15 cellular contexts compared by ENCODE assay signal in genomic region chrX:144819406-144819805, GRCh38.
"Had no signal": no experiment of that assay in that cellular context is flagged by ENCODE, and none has a peak within 500 bp of the region (broad histone marks: within the 10 kb centered on the region; RNA-seq: fewer than 3 reads in every experiment).

No MANE protein-coding gene starts in this region.

- H3K4me3 ChIP-seq: esophagus muscularis mucosa, heart left ventricle, left ventricle myocardium inferior, lower lobe of right lung, sigmoid colon had no signal

- DNase-seq: effector memory CD8-positive, alpha-beta T cell; foreskin melanocyte; heart left ventricle; hypothalamus; islet precursor cell; left ventricle myocardium inferior; lower lobe of right lung; mesendoderm; naive thymus-derived CD8-positive, alpha-beta T cell; sigmoid colon; small intestine; stimulated activated CD4-positive, alpha-beta T cell treated with anti-CD3 and anti-CD28 coated beads, Interleukin-12 subunit alpha, Interleukin-12 subunit beta, amount 100 ng/mL, for 4 hours; stimulated activated CD4-positive, alpha-beta T cell treated with anti-CD3 and anti-CD28 coated beads, Interleukin-2, amount 100 ng/mL, for 48 hours; stimulated activated naive CD4-positive, alpha-beta T cell treated with Interleukin-2 at 50 U/mL for 16 hours had no signal
